8 cellular contexts compared by ENCODE assay signal in genomic region chr7:149196151-149196704, GRCh38. TPM values are rescaled to one million over a fixed set of nuclear protein-coding genes. Genes with fewer than 3 reads are reported as not detected.
DNase-seq lines count a peak whose midpoint lies in the region; ATAC-seq and TF ChIP-seq lines count a peak whose summit lies in the region.

No MANE protein-coding gene starts in this region.

- TF ChIP-seq CTCF in VCaP (conservative IDR thresholded peaks at IDR 0.05) (no peak), epithelial cell of proximal tubule (conservative IDR thresholded peaks at IDR 0.05; ENCODE audit: low read depth, low read length) (no peak), osteoblast (IDR thresholded peaks at IDR 0.05; ENCODE audit: extremely low read depth, low read depth, low read length) (no peak)

- no peak for DNase-seq in epithelial cell of proximal tubule (ENCODE audit: low read depth)
- DNase-seq in osteoblast (ENCODE audit: insufficient read length, low spot score, missing footprints) = peak; percentile 75
- no peak for DNase-seq in SIG-M5 (lab: John Stamatoyannopoulos, UW)

- peaks cover 9% of the 10 kb centered on the region for H3K4me1 ChIP-seq in osteoblast (ENCODE audit: insufficient read depth, low read length)

- peak overlapping the region; percentile 99 for H3K27ac ChIP-seq in VCaP
- H3K27ac ChIP-seq in osteoblast (ENCODE audit: low read depth, low read length) = peak overlapping the region; percentile 75

- no peaks in the 10 kb centered on the region for H3K27me3 ChIP-seq in osteoblast (ENCODE audit: insufficient read depth, low read length)

- peak overlapping the region; percentile 98 for H3K4me2 ChIP-seq in osteoblast (ENCODE audit: insufficient read depth, low read length)

- peaks cover 31% of the 10 kb centered on the region for H4K20me1 ChIP-seq in osteoblast (ENCODE audit: insufficient read depth, low read length)

- H3K9me3 ChIP-seq in osteoblast (ENCODE audit: low read depth, low read length) = no peaks in the 10 kb centered on the region

- H3K36me3 ChIP-seq in osteoblast (ENCODE audit: insufficient read depth, low read length) = peaks cover 29% of the 10 kb centered on the region

- H3K4me3 ChIP-seq in GM08714 (ENCODE audit: low read length) = peak overlapping the region; percentile 88
- H3K4me3 ChIP-seq in epithelial cell of proximal tubule (ENCODE audit: low read depth, low read length) = peak overlapping the region; percentile 66
- H3K4me3 ChIP-seq in osteoblast (ENCODE audit: insufficient read depth, low read length) = peak overlapping the region; percentile 93

- ATAC-seq in HG02763 (IDR thresholded peaks at IDR 0.05; ENCODE audit: unreplicated experiment) = peak; percentile 3
- no peak for ATAC-seq in GM18519 (IDR thresholded peaks at IDR 0.05; ENCODE audit: low FRiP score, unreplicated experiment)
- no peak for ATAC-seq in GM21619 (IDR thresholded peaks at IDR 0.05; ENCODE audit: unreplicated experiment)

- H3K79me2 ChIP-seq in osteoblast (ENCODE audit: insufficient read depth, low read length) = peaks cover 59% of the 10 kb centered on the region

- peak overlapping the region; percentile 74 for H2AFZ ChIP-seq in osteoblast (ENCODE audit: low read length)

RNA-seq across cellular contexts. Expression of gene ZNF282, which starts 0.9 kb away (rescaled TPM):
- 18.5 and 22.1 TPM in 2 replicates for total RNA-seq in epithelial cell of proximal tubule
- 28.6 and 30.6 TPM in 2 replicates for total RNA-seq in osteoblast

RNA-seq across cellular contexts. Expression of gene ZNF212, which starts 43.2 kb away (rescaled TPM):
- 4.3 and 4.7 TPM in 2 replicates for total RNA-seq in epithelial cell of proximal tubule
- total RNA-seq in osteoblast = 8.5 and 9.0 TPM in 2 replicates

RNA-seq across cellular contexts. Expression of gene ZNF398, which starts 49.0 kb away (rescaled TPM):
- 10.3 and 11.1 TPM in 2 replicates for total RNA-seq in epithelial cell of proximal tubule
- total RNA-seq in osteoblast = 15.9 and 17.7 TPM in 2 replicates
